ENCODE assay signal across 8 cellular contexts in genomic region chr7:21426286-21426957, GRCh38. TPM values are rescaled to one million over a fixed set of nuclear protein-coding genes. Genes with fewer than 3 reads are reported as not detected.
DNase-seq lines count a peak whose midpoint lies in the region; ATAC-seq and TF ChIP-seq lines count a peak whose summit lies in the region.

No MANE protein-coding gene starts in this region.

- H2AK5ac ChIP-seq in IMR-90 (ENCODE audit: low read depth, low read length): no peak overlapping the region

- H3K9me1 ChIP-seq in IMR-90 (ENCODE audit: insufficient read depth, low read length): peaks cover 4% of the 10 kb centered on the region

- H3K4ac ChIP-seq in IMR-90 (ENCODE audit: low read depth, low read length): no peak overlapping the region

- H3K9me3 ChIP-seq in IMR-90 (ENCODE audit: control insufficient read depth, insufficient read depth, low read length): no peaks in the 10 kb centered on the region

- peak overlapping the region; percentile 99 for H3K4me3 Mint-ChIP-seq in mesothelial cell of epicardium

- H2BK20ac ChIP-seq in IMR-90 (ENCODE audit: low read depth, low read length): no peak overlapping the region

- no peak overlapping the region for H2BK5ac ChIP-seq in IMR-90 (ENCODE audit: low read depth, low read length, poor library complexity, severe bottlenecking)

- no peak overlapping the region for H2BK120ac ChIP-seq in IMR-90 (ENCODE audit: low read depth, low read length)

- intact Hi-C loops in IMR-90 (cut with micrococcal nuclease): loop anchor here (5.0 kb wide), 2 partner anchors 81 to 639 kb away; partner anchors contain the start of gene SP8

- no peak for TF ChIP-seq POLR2A in IMR-90 (IDR thresholded peaks at IDR 0.05; ENCODE audit: low read depth, low read length)

- H3K56ac ChIP-seq in IMR-90 (ENCODE audit: extremely low read depth, insufficient read depth, low read length): no peak overlapping the region

- dilution Hi-C loops in IMR-90 (cut with HindIII; ENCODE audit: low sequenced_read_pairs, unreplicated experiment): no loop called here

- WGBS in IMR-90 (ENCODE audit: extremely low coverage in 2 of 2, insufficient read length in 1 of 2), 2 experiments: 5% methylated on average over 4 of the region's 13 CpGs; no CpG with 5 or more reads in 1 of the 2 experiments

- peak overlapping the region; percentile 8; the same call in 1 of the 2 replicates for H3K9ac ChIP-seq in IMR-90 (ENCODE audit: low read depth, low read length)

- H3K23ac ChIP-seq in IMR-90 (ENCODE audit: low read depth, low read length): no peak overlapping the region

- H4K20me1 ChIP-seq in IMR-90 (ENCODE audit: insufficient read depth, low read length): no peaks in the 10 kb centered on the region

- no peak overlapping the region for H4K91ac ChIP-seq in IMR-90 (ENCODE audit: insufficient read depth, low read depth, low read length)

- H3K4me1 Mint-ChIP-seq in mesothelial cell of epicardium: peaks cover 27% of the 10 kb centered on the region

- BruUV-seq in IMR-90 (replicated peaks; lab: Mats Ljungman, UMichigan): no TSS peak

- H3K36me3 ChIP-seq in IMR-90 (ENCODE audit: control insufficient read depth, insufficient read depth, low read length) (no peaks in the 10 kb centered on the region), brain microvascular endothelial cell (replicated peaks) (no peaks in the 10 kb centered on the region)

- H3K36me3 Mint-ChIP-seq in mesothelial cell of epicardium: no peaks in the 10 kb centered on the region

- H3K18ac ChIP-seq in IMR-90 (ENCODE audit: low read depth, low read length): no peak overlapping the region

- TF ChIP-seq CTCF in C4-2B (conservative IDR thresholded peaks at IDR 0.05) (no peak), IMR-90 (conservative IDR thresholded peaks at IDR 0.05; ENCODE audit: low read depth, low read length) (no peak), brain microvascular endothelial cell (IDR thresholded peaks at IDR 0.05; ENCODE audit: low read depth, low read length, missing control alignments) (no peak), mesothelial cell of epicardium (IDR thresholded peaks at IDR 0.05; ENCODE audit: unreplicated experiment) (no peak)

- H3K4me2 ChIP-seq in IMR-90 (ENCODE audit: low read depth, low read length): peak overlapping the region; percentile 87

- TF ChIP-seq RAD21 in IMR-90 (IDR thresholded peaks at IDR 0.05; ENCODE audit: low read length): no peak

- peak overlapping the region; percentile 89 for H3K27ac Mint-ChIP-seq in mesothelial cell of epicardium

- H3K4me1 ChIP-seq in IMR-90 (ENCODE audit: control insufficient read depth, insufficient read depth, low read length): peaks cover 4% of the 10 kb centered on the region; the same call in 1 of the 2 replicates

- DNase-seq in IMR-90 (no peak), brain microvascular endothelial cell (no peak), mesothelial cell of epicardium (ENCODE audit: low spot score in 2 of 2, unreplicated experiment in 2 of 2) (no peak), middle frontal gyrus (ENCODE audit: extremely low spot score, low spot score) (no peak), mesenteric fat pad (ENCODE audit: low spot score) (no peak), left lobe of liver (ENCODE audit: low spot score) (no peak)
- DNase-seq in stimulated activated CD4-positive, alpha-beta T cell treated with anti-CD3 and anti-CD28 coated beads, Interleukin-2, amount 100 ng/mL, for 48 hours: no peak

- H3K79me1 ChIP-seq in IMR-90 (ENCODE audit: low read depth in 1 of 2, low read length in 2 of 2): peaks cover 0 to 2% of the 10 kb centered on the region in 2 experiments; a peak in 2 of 4 replicates

- CTCF ChIA-PET in IMR-90 (lab: Yijun Ruan, JAX): no interaction called here

- no peaks in the 10 kb centered on the region for H3K27me3 ChIP-seq in IMR-90 (ENCODE audit: control insufficient read depth, insufficient read depth, low read length)
- no peaks in the 10 kb centered on the region for H3K27me3 ChIP-seq in brain microvascular endothelial cell (replicated peaks)

- H3K27ac ChIP-seq in C4-2B (peak overlapping the region; percentile 90), IMR-90 (ENCODE audit: insufficient read depth, low read length) (no peak overlapping the region), brain microvascular endothelial cell (no peak overlapping the region)

- H3K4me3 ChIP-seq in IMR-90 (ENCODE audit: insufficient read depth, low read depth, low read length) (peak overlapping the region; percentile 61), brain microvascular endothelial cell (ENCODE audit: low read depth, low read length) (peak overlapping the region; percentile 59)

- ATAC-seq in IMR-90 (ENCODE audit: low read depth) (no peak), left lobe of liver (no peak)

- peak overlapping the region; percentile 31 for H2AK9ac ChIP-seq in IMR-90 (replicated peaks; ENCODE audit: low read depth, low read length, poor library complexity)

- no peak overlapping the region for H3K14ac ChIP-seq in IMR-90 (replicated peaks; ENCODE audit: low read depth, low read length)

- no peaks in the 10 kb centered on the region for H3K9me3 Mint-ChIP-seq in mesothelial cell of epicardium

- no peak overlapping the region for H4K5ac ChIP-seq in IMR-90 (ENCODE audit: low read depth, low read length)

- H3K27me3 Mint-ChIP-seq in mesothelial cell of epicardium (ENCODE audit: low read depth): no peaks in the 10 kb centered on the region

- POLR2A ChIA-PET in IMR-90 (lab: Charles Lee; ENCODE audit: unreplicated experiment): interaction anchor here (0.6 kb wide), 1 partner anchor 19 kb away, joined by 17 read pairs; no protein-coding TSS in a partner anchor

- H2BK15ac ChIP-seq in IMR-90 (ENCODE audit: low read depth, low read length): no peak overlapping the region

- in situ Hi-C loops in IMR-90 (cut with MboI; ENCODE audit: low sequenced_read_pairs): no loop called here
- in situ Hi-C loops in brain microvascular endothelial cell (cut with HindIII; ENCODE audit: low pct_ligation_motif_present, low sequenced_read_pairs): no loop called here

- peak overlapping the region; percentile 97 for H2AFZ ChIP-seq in IMR-90 (replicated peaks; ENCODE audit: low read length, poor library complexity)

- 0 out of 4 replicates have a peak overlapping the region, but pooled peaks of 1 of the 2 experiments have one; percentile 9 for H4K8ac ChIP-seq in IMR-90 (ENCODE audit: low read depth in 2 of 2, low read length in 2 of 2)

TF ChIP-seq in IMR-90, 13 proteins besides CTCF, POLR2A, EP300 and RAD21:
- TF ChIP-seq NFE2L2 (IDR thresholded peaks at IDR 0.05; ENCODE audit: low read depth, low read length): no peak
- TF ChIP-seq SMC3 (IDR thresholded peaks at IDR 0.05; ENCODE audit: low read depth, low read length): no peak
- TF ChIP-seq, protein P1, sequence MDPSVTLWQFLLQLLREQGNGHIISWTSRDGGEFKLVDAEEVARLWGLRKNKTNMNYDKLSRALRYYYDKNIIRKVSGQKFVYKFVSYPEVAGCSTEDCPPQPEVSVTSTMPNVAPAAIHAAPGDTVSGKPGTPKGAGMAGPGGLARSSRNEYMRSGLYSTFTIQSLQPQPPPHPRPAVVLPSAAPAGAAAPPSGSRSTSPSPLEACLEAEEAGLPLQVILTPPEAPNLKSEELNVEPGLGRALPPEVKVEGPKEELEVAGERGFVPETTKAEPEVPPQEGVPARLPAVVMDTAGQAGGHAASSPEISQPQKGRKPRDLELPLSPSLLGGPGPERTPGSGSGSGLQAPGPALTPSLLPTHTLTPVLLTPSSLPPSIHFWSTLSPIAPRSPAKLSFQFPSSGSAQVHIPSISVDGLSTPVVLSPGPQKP (IDR thresholded peaks at IDR 0.05; ENCODE audit: borderline replicate concordance, low read depth, low read length): no peak
- no peak for TF ChIP-seq FOS (IDR thresholded peaks at IDR 0.05; ENCODE audit: low read depth, low read length)
- no peak for TF ChIP-seq BHLHE40 (IDR thresholded peaks at IDR 0.05; ENCODE audit: low read depth, low read length)
- no peak for TF ChIP-seq MAZ (IDR thresholded peaks at IDR 0.05; ENCODE audit: borderline replicate concordance, low read depth, low read length)
- no peak for TF ChIP-seq RCOR1 (IDR thresholded peaks at IDR 0.05; ENCODE audit: insufficient replicate concordance, low read length)
- TF ChIP-seq CHD1 (IDR thresholded peaks at IDR 0.05; ENCODE audit: low read depth, low read length): no peak
- no peak for TF ChIP-seq RFX5 (IDR thresholded peaks at IDR 0.05; ENCODE audit: low read depth, low read length)
- no peak for TF ChIP-seq MAFK (IDR thresholded peaks at IDR 0.05; ENCODE audit: low read depth, low read length)
- no peak for TF ChIP-seq USF2 (IDR thresholded peaks at IDR 0.05; ENCODE audit: low read depth, low read length)
- TF ChIP-seq MXI1 (IDR thresholded peaks at IDR 0.05; ENCODE audit: borderline replicate concordance, low read depth, low read length): no peak
- TF ChIP-seq CEBPB (IDR thresholded peaks at IDR 0.05; ENCODE audit: low read depth, low read length): no peak

RNA-seq across cellular contexts. Expression of gene SP4, which starts 1.5 kb away (rescaled TPM):
- total RNA-seq in IMR-90 (2012; rRNA removed) (5.6 and 5.9 TPM in 2 replicates), mesothelial cell of epicardium (7.7 to 8.8 TPM (median 8.5 TPM) in 3 replicates), mesenteric fat pad (3.1 TPM), left lobe of liver (1.2 TPM)
- 0.85 and 0.97 TPM in 2 replicates for polyA plus RNA-seq in IMR-90 (2012; rRNA removed)
- 0.30 and 0.40 TPM in 2 replicates for polyA plus RNA-seq in IMR-90 (2012; cell fraction: cytosol; rRNA removed)
- polyA plus RNA-seq in IMR-90 (2012; cell fraction: nucleus; rRNA removed; ENCODE audit: low replicate concordance): 0.23 and 1.1 TPM in 2 replicates
